ENCODE assay signal across 2 cellular contexts in genomic region chr9:76516350-76516749, GRCh38.
A peak's percentile ranks its signal among the peaks of the same experiment; 100 is the strongest.
TF ChIP-seq lines count a peak whose summit lies in the region.

No MANE protein-coding gene starts in this region.

TF ChIP-seq in IMR-90, 13 proteins besides CTCF, POLR2A, EP300 and RAD21:
- no peak for TF ChIP-seq SMC3 (IDR thresholded peaks at IDR 0.05; ENCODE audit: low read depth, low read length)
- no peak for TF ChIP-seq BHLHE40 (IDR thresholded peaks at IDR 0.05; ENCODE audit: low read depth, low read length)
- no peak for TF ChIP-seq USF2 (IDR thresholded peaks at IDR 0.05; ENCODE audit: low read depth, low read length)
- TF ChIP-seq NFE2L2 (IDR thresholded peaks at IDR 0.05; ENCODE audit: low read depth, low read length) = no peak
- no peak for TF ChIP-seq MAZ (IDR thresholded peaks at IDR 0.05; ENCODE audit: borderline replicate concordance, low read depth, low read length)
- TF ChIP-seq CEBPB (IDR thresholded peaks at IDR 0.05; ENCODE audit: low read depth, low read length) = no peak
- no peak for TF ChIP-seq CHD1 (IDR thresholded peaks at IDR 0.05; ENCODE audit: low read depth, low read length)
- no peak for TF ChIP-seq ELK1 (IDR thresholded peaks at IDR 0.05; ENCODE audit: borderline replicate concordance, low read depth, low read length)
- no peak for TF ChIP-seq RCOR1 (IDR thresholded peaks at IDR 0.05; ENCODE audit: insufficient replicate concordance, low read length)
- TF ChIP-seq FOS (IDR thresholded peaks at IDR 0.05; ENCODE audit: low read depth, low read length) = no peak
- TF ChIP-seq MXI1 (IDR thresholded peaks at IDR 0.05; ENCODE audit: borderline replicate concordance, low read depth, low read length) = no peak
- no peak for TF ChIP-seq RFX5 (IDR thresholded peaks at IDR 0.05; ENCODE audit: low read depth, low read length)
- no peak for TF ChIP-seq MAFK (IDR thresholded peaks at IDR 0.05; ENCODE audit: low read depth, low read length)

TF ChIP-seq in K562, 482 proteins besides CTCF, POLR2A, EP300 and RAD21:
- TF ChIP-seq NFIC (IDR thresholded peaks at IDR 0.05) (peak; percentile 42; the same call in 1 of the 2 replicates), ESRRB (CRISPR knock-in tag; IDR thresholded peaks at IDR 0.05; ENCODE audit: borderline replicate concordance) (no peak)
